27 cellular contexts compared by ENCODE assay signal in genomic region chr2:126982935-126983334, GRCh38.
"Had no signal": no experiment of that assay in that cellular context is flagged by ENCODE, and none has a peak within 500 bp of the region (broad histone marks: within the 10 kb centered on the region; RNA-seq: fewer than 3 reads in every experiment).

No MANE protein-coding gene starts in this region.

- H3K4me1 ChIP-seq: neural progenitor cell, parathyroid adenoma, psoas muscle, right lobe of liver, spleen, thyroid gland, upper lobe of left lung, uterus had no signal

- DNase-seq: naive thymus-derived CD4-positive, alpha-beta T cell; natural killer cell; occipital lobe; ovary; posterior cingulate gyrus; psoas muscle; right cardiac atrium; right lobe of liver; sigmoid colon; spleen; stimulated activated CD4-positive, alpha-beta T cell treated with anti-CD3 and anti-CD28 coated beads, Interleukin-12 subunit alpha, Interleukin-12 subunit beta, amount 100 ng/mL, for 4 hours; stimulated activated CD4-positive, alpha-beta T cell treated with anti-CD3 and anti-CD28 coated beads, Interleukin-1b, Interleukin-23, amount 100 ng/mL, for 48 hours; stimulated activated CD4-positive, alpha-beta T cell treated with anti-CD3 and anti-CD28 coated beads, Interleukin-4, amount 100 ng/mL, for 1 hour; stimulated activated CD4-positive, alpha-beta T cell treated with anti-CD3 and anti-CD28 coated beads, Interleukin-4, amount 100 ng/mL, for 4 hours; stimulated activated CD8-positive, alpha-beta memory T cell treated with anti-CD3 and anti-CD28 coated beads, Interleukin-4, amount 100 ng/mL, for 48 hours; stimulated activated naive CD4-positive, alpha-beta T cell; stomach; thyroid gland; trophoblast cell; upper lobe of left lung; uterus had no signal

- H3K9me3 ChIP-seq: ovary, psoas muscle, right lobe of liver, sigmoid colon, spleen, stomach, thoracic aorta, thyroid gland, tibial nerve, upper lobe of left lung, uterus had no signal

- H3K36me3 ChIP-seq: neural progenitor cell, ovary, right lobe of liver, sigmoid colon, spleen, stomach, thoracic aorta, thyroid gland, tibial nerve, upper lobe of left lung, uterus had no signal

- H3K4me3 ChIP-seq: neural progenitor cell, ovary, psoas muscle, right lobe of liver, sigmoid colon, smooth muscle cell, spleen, stomach, thoracic aorta, thyroid gland, tibial nerve, upper lobe of left lung, uterus had no signal

- ATAC-seq: naive thymus-derived CD4-positive, alpha-beta T cell; natural killer cell; psoas muscle; right cardiac atrium; stimulated activated memory B cell treated with anti-CD40 and anti-IgM and Interleukin-4, amounts not matched to agents 10 μg/mL and 1 μg/mL and 100 μg/mL, for 72 hours had no signal
